32 cellular contexts compared by ENCODE assay signal in genomic region chr5:60997721-60998120, GRCh38.
"Had no signal": no experiment of that assay in that cellular context is flagged by ENCODE, and none has a peak within 500 bp of the region (broad histone marks: within the 10 kb centered on the region; RNA-seq: fewer than 3 reads in every experiment).

No MANE protein-coding gene starts in this region.

- H3K4me2 ChIP-seq: hepatocyte had no signal

- DNase-seq: activated CD4-positive, alpha-beta memory T cell treated with anti-CD3 and anti-CD28 coated beads for 36 hours; activated CD4-positive, alpha-beta T cell treated with anti-CD3 and anti-CD28 coated beads for 36 hours; activated CD4-positive, alpha-beta T cell treated with anti-CD3 and anti-CD28 coated beads, Interleukin-2, amount 10 ng/mL, durations not matched to agents 24 days and 14 days; activated CD4-positive, CD25-positive, alpha-beta regulatory T cell; activated CD4-positive, CD25-positive, alpha-beta regulatory T cell treated with anti-CD3 and anti-CD28 coated beads, Interleukin-2, amount 50 U/mL, for 72 hours; activated CD8-positive, alpha-beta memory T cell treated with anti-CD3 and anti-CD28 coated beads, Interleukin-2, amount 10 ng/mL, durations not matched to agents 7 days and 5 days; activated CD8-positive, alpha-beta memory T cell treated with anti-CD3 and anti-CD28 coated beads, Interleukin-2, amount 50 U/mL, for 4 hours; activated CD8-positive, alpha-beta T cell treated with anti-CD3 and anti-CD28 coated beads, Interleukin-2, amount 10 ng/mL, durations not matched to agents 7 days and 5 days; activated effector memory CD4-positive, alpha-beta T cell treated with Interleukin-2 at 50 U/mL for 16 hours; activated gamma-delta T cell treated with Interleukin-2 at 50 U/mL for 16 hours; activated naive CD4-positive, alpha-beta T cell treated with anti-CD3 and anti-CD28 coated beads, Interleukin-2, amount 50 U/mL, for 16 hours; activated naive CD4-positive, alpha-beta T cell treated with Interleukin-2 at 50 U/mL for 16 hours; activated T-cell treated with anti-CD3 and anti-CD28 coated beads, Interleukin-2, amount 50 U/mL, for 24 hours; amniotic stem cell; anterior cingulate cortex; brain microvascular endothelial cell; cerebellar nuclear complex; effector memory CD4-positive, alpha-beta T cell; endodermal cell; erythroblast; foreskin melanocyte; heart right ventricle; T-helper 2 cell had no signal

- H3K36me3 ChIP-seq: brain microvascular endothelial cell, heart right ventricle had no signal

- H2AFZ ChIP-seq: hepatocyte had no signal

- H3K27ac ChIP-seq: brain microvascular endothelial cell, coronary artery, dorsolateral prefrontal cortex, esophagus muscularis mucosa, gastroesophageal sphincter, heart right ventricle, hepatocyte had no signal

- H3K4me1 Mint-ChIP-seq: activated CD4-positive, alpha-beta T cell treated with anti-CD3 and anti-CD28 coated beads, Interleukin-2, amount 10 ng/mL, durations not matched to agents 24 days and 14 days; activated CD8-positive, alpha-beta memory T cell treated with anti-CD3 and anti-CD28 coated beads, Interleukin-2, amount 10 ng/mL, durations not matched to agents 7 days and 5 days had no signal

- H3K4me3 Mint-ChIP-seq: activated CD4-positive, alpha-beta memory T cell treated with anti-CD3 and anti-CD28 coated beads for 36 hours; activated CD4-positive, alpha-beta T cell treated with anti-CD3 and anti-CD28 coated beads for 36 hours; activated CD4-positive, alpha-beta T cell treated with anti-CD3 and anti-CD28 coated beads, Interleukin-2, amount 10 ng/mL, durations not matched to agents 24 days and 14 days; activated CD8-positive, alpha-beta memory T cell treated with anti-CD3 and anti-CD28 coated beads, Interleukin-2, amount 10 ng/mL, durations not matched to agents 7 days and 5 days; activated CD8-positive, alpha-beta T cell treated with anti-CD3 and anti-CD28 coated beads, Interleukin-2, amount 10 ng/mL, durations not matched to agents 7 days and 5 days; activated naive CD8-positive, alpha-beta T cell; activated T-cell treated with anti-CD3 and anti-CD28 coated beads, Interleukin-2, amount 50 U/mL, for 24 hours; activated T-helper 17 cell treated with anti-CD3 and anti-CD28 coated beads, Interleukin-2, amount 50 U/mL, for 72 hours; dendritic cell treated with granulocyte-macrophage colony-stimulating factor and Interleukin-4, amounts not matched to agents 40 ng/mL and 50 ng/mL, for 4 days; endodermal cell had no signal

- H3K4me3 ChIP-seq: coronary artery, dorsolateral prefrontal cortex, esophagus muscularis mucosa, gastroesophageal sphincter, heart right ventricle, hepatocyte had no signal

- FAIRE-seq: astrocyte had no signal

- H3K27ac Mint-ChIP-seq: activated CD4-positive, alpha-beta memory T cell treated with anti-CD3 and anti-CD28 coated beads for 36 hours; activated CD4-positive, alpha-beta T cell treated with anti-CD3 and anti-CD28 coated beads for 36 hours; activated CD4-positive, alpha-beta T cell treated with anti-CD3 and anti-CD28 coated beads, Interleukin-2, amount 10 ng/mL, durations not matched to agents 24 days and 14 days; activated CD8-positive, alpha-beta memory T cell treated with anti-CD3 and anti-CD28 coated beads, Interleukin-2, amount 10 ng/mL, durations not matched to agents 7 days and 5 days; activated CD8-positive, alpha-beta T cell treated with anti-CD3 and anti-CD28 coated beads, Interleukin-2, amount 10 ng/mL, durations not matched to agents 7 days and 5 days; activated naive CD8-positive, alpha-beta T cell; activated T-cell treated with anti-CD3 and anti-CD28 coated beads, Interleukin-2, amount 50 U/mL, for 24 hours; activated T-helper 17 cell treated with anti-CD3 and anti-CD28 coated beads, Interleukin-2, amount 50 U/mL, for 72 hours; dendritic cell treated with granulocyte-macrophage colony-stimulating factor and Interleukin-4, amounts not matched to agents 40 ng/mL and 50 ng/mL, for 4 days; endodermal cell had no signal

- H3K27me3 ChIP-seq: brain microvascular endothelial cell, dorsolateral prefrontal cortex, esophagus muscularis mucosa, gastroesophageal sphincter, heart right ventricle, hepatocyte had no signal

- H3K27me3 Mint-ChIP-seq: activated CD4-positive, alpha-beta memory T cell treated with anti-CD3 and anti-CD28 coated beads for 36 hours; activated CD4-positive, alpha-beta T cell treated with anti-CD3 and anti-CD28 coated beads for 36 hours; activated CD4-positive, alpha-beta T cell treated with anti-CD3 and anti-CD28 coated beads, Interleukin-2, amount 10 ng/mL, durations not matched to agents 24 days and 14 days; activated CD8-positive, alpha-beta memory T cell treated with anti-CD3 and anti-CD28 coated beads, Interleukin-2, amount 10 ng/mL, durations not matched to agents 7 days and 5 days; activated naive CD8-positive, alpha-beta T cell; activated T-cell treated with anti-CD3 and anti-CD28 coated beads, Interleukin-2, amount 50 U/mL, for 24 hours; activated T-helper 17 cell treated with anti-CD3 and anti-CD28 coated beads, Interleukin-2, amount 50 U/mL, for 72 hours; dendritic cell treated with granulocyte-macrophage colony-stimulating factor and Interleukin-4, amounts not matched to agents 40 ng/mL and 50 ng/mL, for 4 days had no signal

- ATAC-seq: activated CD4-positive, alpha-beta T cell treated with anti-CD3 and anti-CD28 coated beads for 36 hours; activated CD8-positive, alpha-beta memory T cell treated with anti-CD3 and anti-CD28 coated beads, Interleukin-2, amount 10 ng/mL, durations not matched to agents 7 days and 5 days; activated CD8-positive, alpha-beta T cell treated with anti-CD3 and anti-CD28 coated beads, Interleukin-2, amount 10 ng/mL, durations not matched to agents 7 days and 5 days; gastroesophageal sphincter; heart right ventricle had no signal

- H3K9me3 Mint-ChIP-seq: activated T-helper 17 cell treated with anti-CD3 and anti-CD28 coated beads, Interleukin-2, amount 50 U/mL, for 72 hours had no signal
